1 cellular context compared by ENCODE assay signal in the genomic region with DNA sequence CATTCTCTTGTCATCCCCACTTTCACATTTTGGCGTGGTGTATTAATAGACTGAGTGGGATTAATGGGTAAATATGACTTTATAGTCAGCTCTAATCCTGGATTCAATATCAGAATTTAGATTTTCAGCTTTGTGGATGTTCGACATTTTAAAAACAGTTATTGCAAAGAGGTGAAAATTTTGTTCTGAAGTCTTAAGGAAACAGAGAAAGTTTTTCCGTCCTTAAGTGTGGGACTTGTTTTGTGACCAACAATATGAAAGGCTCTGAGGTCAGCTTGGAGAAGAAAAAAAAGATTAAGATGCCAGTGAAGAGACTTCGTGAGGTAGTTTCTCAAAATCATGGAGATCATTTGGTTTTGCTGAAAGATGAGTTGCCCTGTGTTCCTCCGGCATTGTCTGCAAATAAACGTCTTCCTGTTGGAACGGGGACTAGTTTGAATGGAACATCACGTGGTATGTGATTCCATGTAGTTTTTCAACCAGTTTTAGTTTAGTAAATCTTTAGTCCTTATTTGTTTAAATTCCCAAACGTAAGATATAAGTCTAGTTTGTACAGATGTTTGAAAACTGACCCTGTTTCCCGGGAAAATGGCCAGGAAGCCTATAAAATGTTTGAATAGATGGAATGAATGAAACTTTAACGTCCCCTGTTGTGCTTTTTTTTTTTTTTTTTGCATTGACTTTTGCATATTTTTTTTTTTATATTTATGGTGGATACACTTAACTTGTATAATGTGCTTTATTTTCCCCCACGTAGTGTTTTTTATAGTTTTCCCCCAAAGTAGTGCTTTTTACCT.
A peak's percentile ranks its signal among the peaks of the same experiment; 100 is the strongest.
TF ChIP-seq lines count a peak whose summit lies in the region.

No MANE protein-coding gene starts in this region.

TF ChIP-seq in SK-N-SH, 30 proteins besides CTCF, POLR2A, EP300 and RAD21 (continued from another document):
- TF ChIP-seq, protein P1, sequence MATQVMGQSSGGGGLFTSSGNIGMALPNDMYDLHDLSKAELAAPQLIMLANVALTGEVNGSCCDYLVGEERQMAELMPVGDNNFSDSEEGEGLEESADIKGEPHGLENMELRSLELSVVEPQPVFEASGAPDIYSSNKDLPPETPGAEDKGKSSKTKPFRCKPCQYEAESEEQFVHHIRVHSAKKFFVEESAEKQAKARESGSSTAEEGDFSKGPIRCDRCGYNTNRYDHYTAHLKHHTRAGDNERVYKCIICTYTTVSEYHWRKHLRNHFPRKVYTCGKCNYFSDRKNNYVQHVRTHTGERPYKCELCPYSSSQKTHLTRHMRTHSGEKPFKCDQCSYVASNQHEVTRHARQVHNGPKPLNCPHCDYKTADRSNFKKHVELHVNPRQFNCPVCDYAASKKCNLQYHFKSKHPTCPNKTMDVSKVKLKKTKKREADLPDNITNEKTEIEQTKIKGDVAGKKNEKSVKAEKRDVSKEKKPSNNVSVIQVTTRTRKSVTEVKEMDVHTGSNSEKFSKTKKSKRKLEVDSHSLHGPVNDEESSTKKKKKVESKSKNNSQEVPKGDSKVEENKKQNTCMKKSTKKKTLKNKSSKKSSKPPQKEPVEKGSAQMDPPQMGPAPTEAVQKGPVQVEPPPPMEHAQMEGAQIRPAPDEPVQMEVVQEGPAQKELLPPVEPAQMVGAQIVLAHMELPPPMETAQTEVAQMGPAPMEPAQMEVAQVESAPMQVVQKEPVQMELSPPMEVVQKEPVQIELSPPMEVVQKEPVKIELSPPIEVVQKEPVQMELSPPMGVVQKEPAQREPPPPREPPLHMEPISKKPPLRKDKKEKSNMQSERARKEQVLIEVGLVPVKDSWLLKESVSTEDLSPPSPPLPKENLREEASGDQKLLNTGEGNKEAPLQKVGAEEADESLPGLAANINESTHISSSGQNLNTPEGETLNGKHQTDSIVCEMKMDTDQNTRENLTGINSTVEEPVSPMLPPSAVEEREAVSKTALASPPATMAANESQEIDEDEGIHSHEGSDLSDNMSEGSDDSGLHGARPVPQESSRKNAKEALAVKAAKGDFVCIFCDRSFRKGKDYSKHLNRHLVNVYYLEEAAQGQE (IDR thresholded peaks at IDR 0.05; ENCODE audit: low read depth, low read length), result no peak
- no peak for TF ChIP-seq TCF12 (IDR thresholded peaks at IDR 0.05)
- no peak for TF ChIP-seq FOXJ3 (CRISPR knock-in tag; IDR thresholded peaks at IDR 0.05)
- peak; percentile 58; the same call in 1 of the 2 replicates for TF ChIP-seq SIN3A (IDR thresholded peaks at IDR 0.05; ENCODE audit: borderline replicate concordance, low read depth, low read length)
- no peak for TF ChIP-seq GATA2 (CRISPR knock-in tag; IDR thresholded peaks at IDR 0.05)
- TF ChIP-seq, protein P2, sequence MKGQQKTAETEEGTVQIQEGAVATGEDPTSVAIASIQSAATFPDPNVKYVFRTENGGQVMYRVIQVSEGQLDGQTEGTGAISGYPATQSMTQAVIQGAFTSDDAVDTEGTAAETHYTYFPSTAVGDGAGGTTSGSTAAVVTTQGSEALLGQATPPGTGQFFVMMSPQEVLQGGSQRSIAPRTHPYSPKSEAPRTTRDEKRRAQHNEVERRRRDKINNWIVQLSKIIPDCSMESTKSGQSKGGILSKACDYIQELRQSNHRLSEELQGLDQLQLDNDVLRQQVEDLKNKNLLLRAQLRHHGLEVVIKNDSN (IDR thresholded peaks at IDR 0.05; ENCODE audit: borderline replicate concordance, low read depth), result peak; percentile 84
- TF ChIP-seq NRF1 (IDR thresholded peaks at IDR 0.05; ENCODE audit: low read depth, low read length), result no peak
- no peak for TF ChIP-seq ELF1 (IDR thresholded peaks at IDR 0.05)
- TF ChIP-seq, protein P3, sequence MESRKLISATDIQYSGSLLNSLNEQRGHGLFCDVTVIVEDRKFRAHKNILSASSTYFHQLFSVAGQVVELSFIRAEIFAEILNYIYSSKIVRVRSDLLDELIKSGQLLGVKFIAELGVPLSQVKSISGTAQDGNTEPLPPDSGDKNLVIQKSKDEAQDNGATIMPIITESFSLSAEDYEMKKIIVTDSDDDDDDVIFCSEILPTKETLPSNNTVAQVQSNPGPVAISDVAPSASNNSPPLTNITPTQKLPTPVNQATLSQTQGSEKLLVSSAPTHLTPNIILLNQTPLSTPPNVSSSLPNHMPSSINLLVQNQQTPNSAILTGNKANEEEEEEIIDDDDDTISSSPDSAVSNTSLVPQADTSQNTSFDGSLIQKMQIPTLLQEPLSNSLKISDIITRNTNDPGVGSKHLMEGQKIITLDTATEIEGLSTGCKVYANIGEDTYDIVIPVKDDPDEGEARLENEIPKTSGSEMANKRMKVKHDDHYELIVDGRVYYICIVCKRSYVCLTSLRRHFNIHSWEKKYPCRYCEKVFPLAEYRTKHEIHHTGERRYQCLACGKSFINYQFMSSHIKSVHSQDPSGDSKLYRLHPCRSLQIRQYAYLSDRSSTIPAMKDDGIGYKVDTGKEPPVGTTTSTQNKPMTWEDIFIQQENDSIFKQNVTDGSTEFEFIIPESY (IDR thresholded peaks at IDR 0.05; ENCODE audit: borderline replicate concordance, low read depth), result no peak
- no peak for TF ChIP-seq EZH2phosphoT487 (IDR thresholded peaks at IDR 0.05; ENCODE audit: borderline replicate concordance, low read depth)
- TF ChIP-seq TEAD4 (IDR thresholded peaks at IDR 0.05; ENCODE audit: borderline replicate concordance, insufficient read depth), result no peak
- no peak for TF ChIP-seq MEF2A (IDR thresholded peaks at IDR 0.05; ENCODE audit: borderline replicate concordance, low read depth)
TF ChIP-seq in SK-N-SH: peak in this region for 6.
